Comparison of ENCODE assay signal across 19 cellular contexts in the genomic region with DNA sequence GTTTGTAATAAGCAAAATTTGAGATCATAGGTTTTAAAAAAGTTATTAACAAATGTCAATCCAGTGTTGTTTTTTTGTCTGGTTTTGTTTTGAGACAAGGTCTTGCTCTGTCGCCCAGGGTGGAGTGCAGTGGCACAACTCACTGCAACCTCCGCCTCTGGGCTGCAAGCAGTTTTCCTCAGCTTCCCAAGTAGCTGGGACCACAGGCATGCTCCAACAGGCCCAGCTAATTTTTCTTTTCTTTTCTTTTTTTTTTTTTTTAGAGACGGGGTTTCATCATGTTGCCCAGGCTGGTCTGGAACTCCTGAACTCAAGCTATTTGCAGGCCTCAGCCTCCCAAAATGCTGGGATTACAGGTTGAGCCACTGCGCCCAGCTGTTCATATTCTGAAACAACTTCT. TPM values are rescaled to one million over a fixed set of nuclear protein-coding genes. Genes with fewer than 3 reads are reported as not detected.
DNase-seq lines count a peak whose midpoint lies in the region; ATAC-seq, FAIRE-seq and TF ChIP-seq lines count a peak whose summit lies in the region.
"Had no signal": no experiment of that assay in that cellular context is flagged by ENCODE, and none has a peak within 500 bp of the region (broad histone marks: within the 10 kb centered on the region; RNA-seq: fewer than 3 reads in every experiment).

No MANE protein-coding gene starts in this region.

- FAIRE-seq in D721Med (lab: Jason Lieb, UNC), result no peak
- FAIRE-seq: GM12891, GM18507 had no signal

- 0 out of 2 replicates have a peak overlapping the region, but pooled peaks have one; percentile 12 for H3K4me2 ChIP-seq in GM23338
- H3K4me2 ChIP-seq in neuronal stem cell (ENCODE audit: insufficient read depth, low read length, poor library complexity, severe bottlenecking), result no peak overlapping the region

- H3K27me3 ChIP-seq in GM23338 (ENCODE audit: insufficient read depth) (no peaks in the 10 kb centered on the region), iPS-15b (ENCODE audit: control insufficient read depth, insufficient read depth, low read length) (no peaks in the 10 kb centered on the region), neuronal stem cell (ENCODE audit: control insufficient read depth in 3 of 3, insufficient read depth in 3 of 3, low read depth in 1 of 3, low read length in 3 of 3) (no peaks in the 10 kb centered on the region), colonic mucosa (no peaks in the 10 kb centered on the region), vagina (no peaks in the 10 kb centered on the region)
- H3K27me3 ChIP-seq: SJCRH30 had no signal

- no peaks in the 10 kb centered on the region for H3K9me2 ChIP-seq in GM23338 (ENCODE audit: insufficient read depth)

- no peak overlapping the region for H4K91ac ChIP-seq in neuronal stem cell (ENCODE audit: low read depth, low read length, poor library complexity)

- H3F3A ChIP-seq in GM23338 (replicated peaks; ENCODE audit: low read depth), result no peaks in the 10 kb centered on the region

- peak overlapping the region; percentile 4 for H3K27ac ChIP-seq in GM23338 (ENCODE audit: low read depth)
- peak overlapping the region; percentile 79 for H3K27ac ChIP-seq in SK-N-MC
- H3K27ac ChIP-seq in neuronal stem cell (replicated peaks; ENCODE audit: low read length), result no peak overlapping the region
- H3K27ac ChIP-seq in colonic mucosa, result no peak overlapping the region
- H3K27ac ChIP-seq in vagina, result no peak overlapping the region
- H3K27ac ChIP-seq: SJCRH30 had no signal

- H4K20me1 ChIP-seq in GM23338 (replicated peaks; ENCODE audit: insufficient read depth), result no peaks in the 10 kb centered on the region

- H3K36me3 ChIP-seq in GM23338 (ENCODE audit: insufficient read depth) (peaks cover 5% of the 10 kb centered on the region; the same call in 1 of the 2 replicates), SK-N-MC (ENCODE audit: insufficient read depth, low read length) (no peaks in the 10 kb centered on the region), iPS-15b (ENCODE audit: control insufficient read depth, insufficient read depth, low read length) (peaks cover 15% of the 10 kb centered on the region), neuronal stem cell (replicated peaks in 1 of 2; ENCODE audit: control insufficient read depth in 2 of 2, insufficient read depth in 2 of 2, low read length in 2 of 2) (no peaks in the 10 kb centered on the region), colonic mucosa (no peaks in the 10 kb centered on the region), vagina (no peaks in the 10 kb centered on the region)
- H3K36me3 ChIP-seq: SJCRH30 had no signal

- H2AK5ac ChIP-seq in neuronal stem cell (ENCODE audit: low read depth, low read length), result no peak overlapping the region

- H2BK15ac ChIP-seq in neuronal stem cell (ENCODE audit: low read length), result no peak overlapping the region

- TF ChIP-seq CTCF in GM23338 (conservative IDR thresholded peaks at IDR 0.05; ENCODE audit: low read depth in 2 of 2) (no peak), colonic mucosa (IDR thresholded peaks at IDR 0.05) (no peak), D721Med (IDR thresholded peaks at IDR 0.05; ENCODE audit: insufficient read depth, missing control alignments) (no peak), vagina (IDR thresholded peaks at IDR 0.05) (no peak)

- H3K14ac ChIP-seq in neuronal stem cell (ENCODE audit: low read length), result no peak overlapping the region

- WGBS in neuronal stem cell (ENCODE audit: extremely low coverage in 2 of 2, insufficient read length in 2 of 2, insufficient replicate concordance in 1 of 2), 2 donors, result no CpG with 5 or more reads among the region's 4 CpGs

- H3K27ac Mint-ChIP-seq in GM23338, result no peak overlapping the region; the same call in 1 of the 2 replicates

- no peak overlapping the region for H3K4ac ChIP-seq in neuronal stem cell (ENCODE audit: low read length)

- H2AFZ ChIP-seq in GM23338, result no peak overlapping the region
- H2AFZ ChIP-seq in neuronal stem cell (ENCODE audit: low read length), result peak overlapping the region; percentile 32

- no peak overlapping the region for H2BK5ac ChIP-seq in neuronal stem cell (ENCODE audit: low read length)

- H2BK120ac ChIP-seq in neuronal stem cell (ENCODE audit: low read depth, low read length), result no peak overlapping the region

- H3K9ac ChIP-seq in SK-N-MC (ENCODE audit: insufficient read length) (peak overlapping the region; percentile 30), iPS-15b (ENCODE audit: low read depth, low read length) (peak overlapping the region; percentile 39), neuronal stem cell (ENCODE audit: low read depth, low read length, poor library complexity) (no peak overlapping the region), colonic mucosa (ENCODE audit: low read depth in 2 of 2, low read length in 2 of 2) (no peak overlapping the region)

- peak; percentile 69 for ATAC-seq in GM23338
- ATAC-seq: PC-3 had no signal

- H3K4me1 Mint-ChIP-seq in GM23338, result peaks cover 23% of the 10 kb centered on the region; the same call in 2 of the 3 replicates

- H3K9me3 Mint-ChIP-seq in GM23338, result no peaks in the 10 kb centered on the region

- H4K8ac ChIP-seq in neuronal stem cell (ENCODE audit: low read depth, low read length), result no peak overlapping the region

- H3K18ac ChIP-seq in neuronal stem cell (ENCODE audit: low read length), result no peak overlapping the region

- H3K4me3 ChIP-seq in GM23338 (no peak overlapping the region), SK-N-MC (peak overlapping the region; percentile 37; the same call in 1 of the 2 replicates), iPS-15b (ENCODE audit: low read depth, low read length) (no peak overlapping the region), neuronal stem cell (ENCODE audit: low read length in 2 of 2) (no peak overlapping the region), colonic mucosa (no peak overlapping the region), vagina (no peak overlapping the region)
- H3K4me3 ChIP-seq: SJCRH30 had no signal

- H3K27me3 Mint-ChIP-seq in GM23338 (ENCODE audit: insufficient read depth, low read depth, poor library complexity), result no peaks in the 10 kb centered on the region

- no peaks in the 10 kb centered on the region for H3K36me3 Mint-ChIP-seq in GM23338 (ENCODE audit: low read depth)

- H3K9me3 ChIP-seq in SK-N-MC (ENCODE audit: low read depth, low read length) (no peaks in the 10 kb centered on the region), iPS-15b (ENCODE audit: control insufficient read depth, insufficient read depth, low read length) (no peaks in the 10 kb centered on the region), neuronal stem cell (replicated peaks in 1 of 2; ENCODE audit: control insufficient read depth in 2 of 2, insufficient read depth in 1 of 2, low read depth in 1 of 2, low read length in 2 of 2) (no peaks in the 10 kb centered on the region), colonic mucosa (no peaks in the 10 kb centered on the region), vagina (no peaks in the 10 kb centered on the region)
- H3K9me3 ChIP-seq: SJCRH30 had no signal

- no peak overlapping the region for H2BK12ac ChIP-seq in neuronal stem cell (ENCODE audit: low read length)

- no peak overlapping the region for H3K4me3 Mint-ChIP-seq in GM23338

- H3K79me2 ChIP-seq in GM23338 (replicated peaks; ENCODE audit: insufficient read depth), result peaks cover 33% of the 10 kb centered on the region

- H3K4me1 ChIP-seq in GM23338 (ENCODE audit: insufficient read depth), result peaks cover 24% of the 10 kb centered on the region
- H3K4me1 ChIP-seq in iPS-15b (ENCODE audit: control insufficient read depth, insufficient read depth, low read length), result peaks cover 35% of the 10 kb centered on the region
- peaks cover 0 to 7% of the 10 kb centered on the region in 2 donors for H3K4me1 ChIP-seq in neuronal stem cell (ENCODE audit: control insufficient read depth in 2 of 2, insufficient read depth in 1 of 2, low read depth in 1 of 2, low read length in 2 of 2)
- peaks cover 5% of the 10 kb centered on the region for H3K4me1 ChIP-seq in colonic mucosa
- H3K4me1 ChIP-seq in vagina, result no peaks in the 10 kb centered on the region
- H3K4me1 ChIP-seq: SJCRH30 had no signal

- no peak overlapping the region for H3K23ac ChIP-seq in neuronal stem cell (ENCODE audit: low read depth, low read length, poor library complexity)

- H3K79me1 ChIP-seq in neuronal stem cell (ENCODE audit: low read depth, low read length), result no peaks in the 10 kb centered on the region

- DNase-seq in GM23338 (ENCODE audit: low spot score), result no peak
- no peak for DNase-seq in SK-N-MC (ENCODE audit: low read depth, low spot score)
- DNase-seq in neuronal stem cell (ENCODE audit: low spot score), result no peak
- DNase-seq in colonic mucosa, result no peak
- no peak for DNase-seq in dermis blood vessel endothelial cell
- DNase-seq in D721Med (ENCODE audit: insufficient read length, low spot score), result no peak
- no peak for DNase-seq in vagina (ENCODE audit: extremely low spot score in 2 of 2)
- DNase-seq: C1 segment of cervical spinal cord, DND-41, GDM1, NCI-H187, NCI-H2171 treated with DMSO at 0.1 percent for 48 hours, NCI-H510A, NCI-H774, PC-3, SJCRH30 had no signal

- TF ChIP-seq POLR2A in vagina (IDR thresholded peaks at IDR 0.05), result no peak

- intact Hi-C loops in colonic mucosa (cut with DNase I), result no loop called here
- intact Hi-C loops in vagina (cut with DNase I), result no loop called here

RNA-seq across cellular contexts. Expression of a gene that starts 31.3 kb away (rescaled TPM):
- 17.1 and 38.1 TPM in 2 replicates for total RNA-seq in GM23338 (2014; rRNA removed; shearing (Covaris generic))
- 16.8 and 20.8 TPM in 2 replicates for polyA plus RNA-seq in GM23338 (2016; fragmentation: Nextera tagmentation; extraction: Ambion mirVana)
- 0.04 TPM for polyA plus RNA-seq in neuronal stem cell (2013, experiment 1 of 2)
- polyA plus RNA-seq in neuronal stem cell (2013, experiment 2 of 2), result 0.04 TPM
- total RNA-seq in colonic mucosa, result 100 to 1,000 TPM in 1 of 2 donors, 10 to 100 TPM in 1; 86.2 to 117 TPM
- 0.34 TPM in 1 of 2 replicates, not detected in the other for total RNA-seq in dermis blood vessel endothelial cell
- total RNA-seq in vagina, result 7.4 TPM
- total RNA-seq: SJCRH30 had no signal

Comparison
In these comparisons a context has a peak if more than half of its experiments do, and no peak if none do; other contexts are left out.
1. H3K27ac ChIP-seq: peak in GM23338 (single experiment) and SK-N-MC (single experiment); none in neuronal stem cell (single experiment), colonic mucosa (single experiment) and vagina (single experiment).
2. H3K9ac ChIP-seq: peak in SK-N-MC (single experiment) and iPS-15b (single experiment); none in neuronal stem cell (single experiment) and colonic mucosa (0 of 2).